8 cellular contexts compared by ENCODE assay signal in genomic region chr12:92136883-92137582, GRCh38. TPM values are rescaled to one million over a fixed set of nuclear protein-coding genes. Genes with fewer than 3 reads are reported as not detected.
A peak's percentile ranks its signal among the peaks of the same experiment; 100 is the strongest.
DNase-seq lines count a peak whose midpoint lies in the region; ATAC-seq and TF ChIP-seq lines count a peak whose summit lies in the region.

No MANE protein-coding gene starts in this region.

- DNase-seq in activated naive CD4-positive, alpha-beta T cell treated with anti-CD3 and anti-CD28 coated beads for 36 hours, result no peak
- DNase-seq in activated naive CD4-positive, alpha-beta T cell (lab: John Stamatoyannopoulos, UW), result no peak
- DNase-seq in RWPE1 (ENCODE audit: low spot score) (peak; percentile 72), prostate gland (ENCODE audit: low spot score) (no peak), NCI-H510A treated with DMSO at 0.1 percent for 48 hours (lab: John Stamatoyannopoulos, UW) (no peak), NCI-H524 (lab: John Stamatoyannopoulos, UW) (no peak), iPS-NIHi7 (ENCODE audit: extremely low spot score) (no peak)

- intact Hi-C loops in activated naive CD4-positive, alpha-beta T cell treated with anti-CD3 and anti-CD28 coated beads for 36 hours (cut with micrococcal nuclease), result loop anchor here (1.0 to 5.0 kb wide), 10 partner anchors 9 to 434 kb away; no protein-coding TSS in a partner anchor
- intact Hi-C loops in prostate gland (cut with DNase I), result no loop called here

- H3K4me3 Mint-ChIP-seq in activated naive CD4-positive, alpha-beta T cell treated with anti-CD3 and anti-CD28 coated beads for 36 hours, result peak overlapping the region; percentile 100

- no peaks in the 10 kb centered on the region for H3K9me3 ChIP-seq in prostate gland

- TF ChIP-seq CTCF in RWPE1 (conservative IDR thresholded peaks at IDR 0.05; ENCODE audit: low read depth) (no peak), prostate gland (IDR thresholded peaks at IDR 0.05) (no peak)

- H3K36me3 Mint-ChIP-seq in activated naive CD4-positive, alpha-beta T cell treated with anti-CD3 and anti-CD28 coated beads for 36 hours (ENCODE audit: low read depth), result peaks cover 66% of the 10 kb centered on the region

- H3K4me1 ChIP-seq in prostate gland (replicated peaks), result peaks cover 9% of the 10 kb centered on the region

- H3K27ac Mint-ChIP-seq in activated naive CD4-positive, alpha-beta T cell treated with anti-CD3 and anti-CD28 coated beads for 36 hours, result peak overlapping the region; percentile 99

- POLR2A ChIA-PET in RWPE1 (lab: Yijun Ruan, JAX; ENCODE audit: low non-redundant PET), result no interaction called here

- no peak overlapping the region for H3K27ac ChIP-seq in RWPE1
- peak overlapping the region; percentile 14 to 37 for H3K27ac ChIP-seq in prostate gland

- 55% methylated on average over 3 of the region's 3 CpGs for WGBS in prostate gland

- H3K4me3 ChIP-seq in prostate gland, result peak overlapping the region in 1 of 2 donors; percentile 77

- H3K36me3 ChIP-seq in prostate gland, result no peaks in the 10 kb centered on the region

- no peaks in the 10 kb centered on the region for H3K9me3 Mint-ChIP-seq in activated naive CD4-positive, alpha-beta T cell treated with anti-CD3 and anti-CD28 coated beads for 36 hours

- H3K27me3 ChIP-seq in prostate gland (replicated peaks; ENCODE audit: insufficient read depth), result no peaks in the 10 kb centered on the region

- no peak for TF ChIP-seq POLR2A in prostate gland (IDR thresholded peaks at IDR 0.05)

- H3K4me1 Mint-ChIP-seq in activated naive CD4-positive, alpha-beta T cell treated with anti-CD3 and anti-CD28 coated beads for 36 hours (ENCODE audit: low read depth), result peaks cover 59% of the 10 kb centered on the region

- CTCF ChIA-PET in activated naive CD4-positive, alpha-beta T cell treated with anti-CD3 and anti-CD28 coated beads for 36 hours (lab: Charles Lee), result interaction anchor here (0.7 to 5.1 kb wide), 16 partner anchors 8 to 329 kb away, joined by 3 to 27 read pairs (median 3); partner anchors contain the start of gene BTG1
- CTCF ChIA-PET in RWPE1 (lab: Yijun Ruan, JAX), result interaction anchor here (1.1 kb wide), 1 partner anchor 755 kb away, joined by 5 read pairs; no protein-coding TSS in a partner anchor

- no peaks in the 10 kb centered on the region for H3K27me3 Mint-ChIP-seq in activated naive CD4-positive, alpha-beta T cell treated with anti-CD3 and anti-CD28 coated beads for 36 hours (ENCODE audit: low read depth)

- ATAC-seq in esophagus mucosa, result peak; percentile 66

RNA-seq across cellular contexts. Expression of gene BTG1, which starts 8.6 kb away (rescaled TPM):
- total RNA-seq in activated naive CD4-positive, alpha-beta T cell treated with anti-CD3 and anti-CD28 coated beads for 36 hours, result 100 to 1,000 TPM; 218 to 223 TPM
- 119 TPM for total RNA-seq in esophagus mucosa
- 10 to 100 TPM; 52.7 to 56.9 TPM for total RNA-seq in prostate gland
